In the genomic region with DNA sequence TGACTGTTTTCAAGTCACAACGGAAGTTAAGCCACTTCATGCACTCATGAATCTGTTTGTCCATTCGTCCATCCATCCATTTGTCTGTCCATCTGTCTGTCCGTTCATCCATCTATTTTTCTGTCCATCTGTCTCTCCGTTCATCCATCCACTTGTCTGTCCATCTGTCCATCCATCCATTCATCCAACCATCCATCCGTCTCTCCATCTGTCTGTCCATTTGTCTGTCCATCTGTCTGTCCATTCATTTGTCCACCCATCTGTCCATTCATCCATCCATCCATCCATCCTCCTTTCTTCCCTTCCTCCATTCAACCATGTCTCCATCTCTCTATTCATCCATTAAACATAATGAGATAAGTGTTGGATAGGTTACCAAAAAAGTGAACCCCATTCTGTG, we compare ENCODE assay signal across 36 cellular contexts.
"Had no signal": no experiment of that assay in that cellular context is flagged by ENCODE, and none has a peak within 500 bp of the region (broad histone marks: within the 10 kb centered on the region; RNA-seq: fewer than 3 reads in every experiment).

No MANE protein-coding gene starts in this region.

- H3K27ac Mint-ChIP-seq: activated B cell treated with CpG ODN at 0.5 μM for 24 hours; activated CD4-positive, alpha-beta memory T cell treated with anti-CD3 and anti-CD28 coated beads for 36 hours; activated CD4-positive, alpha-beta T cell treated with anti-CD3 and anti-CD28 coated beads, Interleukin-2, amount 10 ng/mL, durations not matched to agents 24 days and 14 days; activated CD8-positive, alpha-beta T cell treated with anti-CD3 and anti-CD28 coated beads for 36 hours; activated naive CD4-positive, alpha-beta T cell treated with anti-CD3 and anti-CD28 coated beads for 36 hours; activated naive CD4-positive, alpha-beta T cell treated with anti-CD3 and anti-CD28 coated beads, Interleukin-2, amount 50 U/mL, for 72 hours; activated naive CD8-positive, alpha-beta T cell treated with anti-CD3 and anti-CD28 coated beads for 36 hours; activated T-cell treated with anti-CD3 and anti-CD28 coated beads, Interleukin-2, amount 50 U/mL, for 72 hours; activated T-helper 1 cell treated with anti-CD3 and anti-CD28 coated beads, Interleukin-12 subunit alpha, Interleukin-12 subunit beta, Interleukin-2, Interleukin-4 antibody, amounts not matched to agents 30 ng/mL and 10 ng/mL and 1 ng/mL, durations not matched to agents 14 hours and 24 hours and 36 hours; activated T-helper 17 cell treated with anti-CD3 and anti-CD28 coated beads, Interleukin-2, amount 50 U/mL, for 72 hours; T-helper 1 cell treated with Interleukin-12 subunit alpha and Interleukin-12 subunit beta and Interleukin-4 antibody, amounts not matched to agents 30 μg/mL and 1 μg/mL, for 36 hours; T-helper 2 cell treated with Interferon-gamma antibody and Interleukin-4, amounts not matched to agents 5 μg/mL and 100 μg/mL, for 36 hours had no signal

- DNase-seq: activated B cell treated with CpG ODN at 0.5 μM for 24 hours; activated CD4-positive, alpha-beta memory T cell treated with anti-CD3 and anti-CD28 coated beads for 36 hours; activated CD4-positive, alpha-beta T cell treated with anti-CD3 and anti-CD28 coated beads for 4 hours; activated CD4-positive, alpha-beta T cell treated with anti-CD3 and anti-CD28 coated beads, Interleukin-2, amount 10 ng/mL, durations not matched to agents 24 days and 14 days; activated CD4-positive, alpha-beta T cell treated with anti-CD3 and anti-CD28 coated beads, Interleukin-2, amount 50 U/mL, for 1 hour; activated CD4-positive, alpha-beta T cell treated with anti-CD3 and anti-CD28 coated beads, Interleukin-2, amount 50 U/mL, for 4 hours; activated CD4-positive, CD25-positive, alpha-beta regulatory T cell treated with anti-CD3 and anti-CD28 coated beads, Interleukin-2, amount 50 U/mL, for 72 hours; activated CD8-positive, alpha-beta memory T cell treated with anti-CD3 and anti-CD28 coated beads, Interleukin-2, amount 50 U/mL, for 4 hours; activated CD8-positive, alpha-beta T cell treated with anti-CD3 and anti-CD28 coated beads for 36 hours; activated effector memory CD4-positive, alpha-beta T cell treated with anti-CD3 and anti-CD28 coated beads, Interleukin-2, amount 50 U/mL, for 16 hours; activated gamma-delta T cell treated with Interleukin-2 at 50 U/mL for 16 hours; activated naive CD4-positive, alpha-beta T cell; activated naive CD4-positive, alpha-beta T cell treated with anti-CD3 and anti-CD28 coated beads for 36 hours; activated naive CD4-positive, alpha-beta T cell treated with anti-CD3 and anti-CD28 coated beads, Interleukin-2, amount 50 U/mL, for 16 hours; activated naive CD8-positive, alpha-beta T cell treated with anti-CD3 and anti-CD28 coated beads for 36 hours; activated T-cell treated with anti-CD3 and anti-CD28 coated beads for 4 hours; activated T-cell treated with anti-CD3 and anti-CD28 coated beads, Interleukin-2, amount 50 U/mL, for 1 hour; activated T-cell treated with anti-CD3 and anti-CD28 coated beads, Interleukin-2, amount 50 U/mL, for 4 hours; activated T-cell treated with anti-CD3 and anti-CD28 coated beads, Interleukin-2, amount 50 U/mL, for 72 hours; adrenal gland; amniotic stem cell; aorta; body of pancreas; brain microvascular endothelial cell; central memory CD4-positive, alpha-beta T cell; T-helper 2 cell; T-helper 9 cell had no signal

- H3K4me1 Mint-ChIP-seq: activated B cell treated with CpG ODN at 0.5 μM for 24 hours; activated CD4-positive, alpha-beta T cell treated with anti-CD3 and anti-CD28 coated beads, Interleukin-2, amount 10 ng/mL, durations not matched to agents 24 days and 14 days; activated naive CD8-positive, alpha-beta T cell treated with anti-CD3 and anti-CD28 coated beads for 36 hours; activated T-helper 17 cell treated with anti-CD3 and anti-CD28 coated beads, Interleukin-2, amount 50 U/mL, for 72 hours had no signal

- H3K4me3 ChIP-seq: adrenal gland, body of pancreas, breast epithelium had no signal

- FAIRE-seq: astrocyte, TTC549 had no signal

- H3K9me3 ChIP-seq: body of pancreas had no signal

- H3K36me3 ChIP-seq: adrenal gland, brain microvascular endothelial cell, breast epithelium had no signal

- H3K36me3 Mint-ChIP-seq: activated CD4-positive, alpha-beta memory T cell treated with anti-CD3 and anti-CD28 coated beads for 36 hours; activated naive CD8-positive, alpha-beta T cell treated with anti-CD3 and anti-CD28 coated beads for 36 hours had no signal

- H3K27ac ChIP-seq: adrenal gland, body of pancreas, brain microvascular endothelial cell, breast epithelium, VCaP had no signal

- H3K4me1 ChIP-seq: adrenal gland, body of pancreas, breast epithelium had no signal

- H3K9me3 Mint-ChIP-seq: activated naive CD8-positive, alpha-beta T cell treated with anti-CD3 and anti-CD28 coated beads for 36 hours had no signal

- H3K4me3 Mint-ChIP-seq: activated B cell treated with CpG ODN at 0.5 μM for 24 hours; activated CD4-positive, alpha-beta memory T cell treated with anti-CD3 and anti-CD28 coated beads for 36 hours; activated CD4-positive, alpha-beta T cell treated with anti-CD3 and anti-CD28 coated beads, Interleukin-2, amount 10 ng/mL, durations not matched to agents 24 days and 14 days; activated CD8-positive, alpha-beta T cell treated with anti-CD3 and anti-CD28 coated beads for 36 hours; activated naive CD4-positive, alpha-beta T cell treated with anti-CD3 and anti-CD28 coated beads for 36 hours; activated naive CD8-positive, alpha-beta T cell treated with anti-CD3 and anti-CD28 coated beads for 36 hours; activated T-cell treated with anti-CD3 and anti-CD28 coated beads, Interleukin-2, amount 50 U/mL, for 4 hours; activated T-cell treated with anti-CD3 and anti-CD28 coated beads, Interleukin-2, amount 50 U/mL, for 72 hours; activated T-helper 1 cell treated with anti-CD3 and anti-CD28 coated beads, Interleukin-12 subunit alpha, Interleukin-12 subunit beta, Interleukin-2, Interleukin-4 antibody, amounts not matched to agents 30 ng/mL and 10 ng/mL and 1 ng/mL, durations not matched to agents 14 hours and 24 hours and 36 hours; activated T-helper 17 cell treated with anti-CD3 and anti-CD28 coated beads, Interleukin-2, amount 50 U/mL, for 72 hours; T-helper 1 cell treated with Interleukin-12 subunit alpha and Interleukin-12 subunit beta and Interleukin-4 antibody, amounts not matched to agents 30 μg/mL and 1 μg/mL, for 36 hours; T-helper 2 cell treated with Interferon-gamma antibody and Interleukin-4, amounts not matched to agents 5 μg/mL and 100 μg/mL, for 36 hours had no signal

- H3K27me3 Mint-ChIP-seq: activated B cell treated with CpG ODN at 0.5 μM for 24 hours; activated CD4-positive, alpha-beta memory T cell treated with anti-CD3 and anti-CD28 coated beads for 36 hours; activated CD4-positive, alpha-beta T cell treated with anti-CD3 and anti-CD28 coated beads, Interleukin-2, amount 10 ng/mL, durations not matched to agents 24 days and 14 days had no signal

- ATAC-seq: activated CD8-positive, alpha-beta T cell treated with anti-CD3 and anti-CD28 coated beads for 36 hours; activated naive CD4-positive, alpha-beta T cell treated with anti-CD3 and anti-CD28 coated beads, Interleukin-2, amount 50 U/mL, for 72 hours; activated T-cell treated with anti-CD3 and anti-CD28 coated beads, Interleukin-2, amount 50 U/mL, for 4 hours; activated T-cell treated with anti-CD3 and anti-CD28 coated beads, Interleukin-2, amount 50 U/mL, for 72 hours; activated T-helper 17 cell treated with anti-CD3 and anti-CD28 coated beads, Interleukin-2, amount 50 U/mL, for 72 hours; body of pancreas had no signal

- H3K27me3 ChIP-seq: adrenal gland, body of pancreas, brain microvascular endothelial cell had no signal
